Comparison of ENCODE assay signal across 10 cellular contexts in genomic region chr16:68087688-68088087, GRCh38. TPM values are rescaled to one million over a fixed set of nuclear protein-coding genes. Genes with fewer than 3 reads are reported as not detected.
DNase-seq lines count a peak whose midpoint lies in the region; ATAC-seq and TF ChIP-seq lines count a peak whose summit lies in the region.
"Had no signal": no experiment of that assay in that cellular context is flagged by ENCODE, and none has a peak within 500 bp of the region (broad histone marks: within the 10 kb centered on the region; RNA-seq: fewer than 3 reads in every experiment).

No MANE protein-coding gene starts in this region.

- POLR2A ChIA-PET in PC-9 (lab: Charles Lee; ENCODE audit: unreplicated experiment): interaction anchor here (0.7 kb wide), 1 partner anchor 12 kb away, joined by 3 read pairs; no protein-coding TSS in a partner anchor

- peaks cover 70% of the 10 kb centered on the region for H3K79me2 ChIP-seq in PC-9 (ENCODE audit: low read depth)

- no peaks in the 10 kb centered on the region for H3K9me3 Mint-ChIP-seq in activated CD8-positive, alpha-beta memory T cell treated with anti-CD3 and anti-CD28 coated beads, Interleukin-2, amount 10 ng/mL, durations not matched to agents 7 days and 5 days (ENCODE audit: low read depth)
- no peaks in the 10 kb centered on the region for H3K9me3 Mint-ChIP-seq in stimulated activated effector memory CD8-positive, alpha-beta T cell treated with anti-CD3 and anti-CD28 coated beads, Interleukin-12 subunit alpha, Interleukin-12 subunit beta, amount 100 ng/mL, for 72 hours

- no peaks in the 10 kb centered on the region for H3K36me3 ChIP-seq in PC-9 (ENCODE audit: low read depth)

- H3K27ac ChIP-seq in PC-9 (no peak overlapping the region), right cardiac atrium (ENCODE audit: low read length) (no peak overlapping the region)

- H3F3A ChIP-seq in PC-9 (ENCODE audit: insufficient read depth, low read depth): peaks cover 25% of the 10 kb centered on the region

- WGBS in right cardiac atrium: 82% methylated on average over 2 of the region's 2 CpGs

- H3K4me2 ChIP-seq in PC-9: peak overlapping the region; percentile 92

- no TSS peak for BruUV-seq in PC-9 (replicated peaks; lab: Mats Ljungman, UMichigan)

- H3K27me3 ChIP-seq in PC-9 (ENCODE audit: insufficient read depth, low read depth): no peaks in the 10 kb centered on the region
- no peaks in the 10 kb centered on the region for H3K27me3 ChIP-seq in right cardiac atrium (ENCODE audit: control insufficient read depth, insufficient read depth)

- H3K4me3 ChIP-seq in PC-9 (peak overlapping the region; percentile 91; the same call in 1 of the 2 replicates), fibroblast of pulmonary artery (replicated peaks; ENCODE audit: low read depth, low read length) (peak overlapping the region; percentile 85), right cardiac atrium (ENCODE audit: low read length) (no peak overlapping the region)

- H3K27ac Mint-ChIP-seq in activated CD8-positive, alpha-beta memory T cell treated with anti-CD3 and anti-CD28 coated beads, Interleukin-2, amount 10 ng/mL, durations not matched to agents 7 days and 5 days: peak overlapping the region; percentile 78
- H3K27ac Mint-ChIP-seq in stimulated activated effector memory CD8-positive, alpha-beta T cell treated with anti-CD3 and anti-CD28 coated beads, Interleukin-12 subunit alpha, Interleukin-12 subunit beta, amount 100 ng/mL, for 72 hours: peak overlapping the region; percentile 82

- peaks cover 56% of the 10 kb centered on the region for H3K4me1 Mint-ChIP-seq in activated CD8-positive, alpha-beta memory T cell treated with anti-CD3 and anti-CD28 coated beads, Interleukin-2, amount 10 ng/mL, durations not matched to agents 7 days and 5 days
- H3K4me1 Mint-ChIP-seq in stimulated activated effector memory CD8-positive, alpha-beta T cell treated with anti-CD3 and anti-CD28 coated beads, Interleukin-12 subunit alpha, Interleukin-12 subunit beta, amount 100 ng/mL, for 72 hours: peaks cover 59% of the 10 kb centered on the region

- no peak for TF ChIP-seq CTCF in PC-9 (conservative IDR thresholded peaks at IDR 0.05)
- TF ChIP-seq CTCF in fibroblast of pulmonary artery (IDR thresholded peaks at IDR 0.05; ENCODE audit: low read length, missing control alignments): no peak

- CTCF ChIA-PET in activated CD8-positive, alpha-beta memory T cell treated with anti-CD3 and anti-CD28 coated beads, Interleukin-2, amount 10 ng/mL, durations not matched to agents 7 days and 5 days (lab: Charles Lee): interaction anchor here (1.2 to 10.6 kb wide), 2 partner anchors 19 to 94 kb away, joined by 4 to 211 read pairs; no protein-coding TSS in a partner anchor
- CTCF ChIA-PET in PC-9 (lab: Charles Lee): no interaction called here

- H3K27me3 Mint-ChIP-seq in activated CD8-positive, alpha-beta memory T cell treated with anti-CD3 and anti-CD28 coated beads, Interleukin-2, amount 10 ng/mL, durations not matched to agents 7 days and 5 days: no peaks in the 10 kb centered on the region

- no peak overlapping the region for H2AFZ ChIP-seq in PC-9

- H4K20me1 ChIP-seq in PC-9 (ENCODE audit: insufficient read depth): peaks cover 2% of the 10 kb centered on the region

- peak overlapping the region; percentile 94 for H3K4me3 Mint-ChIP-seq in activated CD8-positive, alpha-beta memory T cell treated with anti-CD3 and anti-CD28 coated beads, Interleukin-2, amount 10 ng/mL, durations not matched to agents 7 days and 5 days
- peak overlapping the region; percentile 80 for H3K4me3 Mint-ChIP-seq in stimulated activated effector memory CD8-positive, alpha-beta T cell treated with anti-CD3 and anti-CD28 coated beads, Interleukin-12 subunit alpha, Interleukin-12 subunit beta, amount 100 ng/mL, for 72 hours

- H3K9me3 ChIP-seq in PC-9 (ENCODE audit: insufficient read depth, low read depth) (no peaks in the 10 kb centered on the region), right cardiac atrium (ENCODE audit: control insufficient read depth, low read length) (no peaks in the 10 kb centered on the region)

- H3K9me2 ChIP-seq in PC-9 (ENCODE audit: insufficient read depth): no peaks in the 10 kb centered on the region

- no peak for ATAC-seq in activated CD8-positive, alpha-beta memory T cell treated with anti-CD3 and anti-CD28 coated beads, Interleukin-2, amount 10 ng/mL, durations not matched to agents 7 days and 5 days
- no peak for ATAC-seq in stimulated activated effector memory CD8-positive, alpha-beta T cell treated with anti-CD3 and anti-CD28 coated beads, Interleukin-12 subunit alpha, Interleukin-12 subunit beta, amount 100 ng/mL, for 72 hours
- ATAC-seq in right cardiac atrium: no peak
- ATAC-seq: Panc1 had no signal

- intact Hi-C loops in PC-9 (cut with micrococcal nuclease; ENCODE audit: unreplicated experiment): loop anchor here (2.0 kb wide), 1 partner anchor 141 kb away; no protein-coding TSS in a partner anchor
- intact Hi-C loops in right cardiac atrium (cut with DNase I): loop anchor here in 1 of 4 donors (5.0 kb wide), 1 partner anchor 140 kb away; no protein-coding TSS in a partner anchor

- peaks cover 16% of the 10 kb centered on the region for H3K36me3 Mint-ChIP-seq in activated CD8-positive, alpha-beta memory T cell treated with anti-CD3 and anti-CD28 coated beads, Interleukin-2, amount 10 ng/mL, durations not matched to agents 7 days and 5 days
- peaks cover 20% of the 10 kb centered on the region for H3K36me3 Mint-ChIP-seq in stimulated activated effector memory CD8-positive, alpha-beta T cell treated with anti-CD3 and anti-CD28 coated beads, Interleukin-12 subunit alpha, Interleukin-12 subunit beta, amount 100 ng/mL, for 72 hours

- no peak for DNase-seq in activated CD8-positive, alpha-beta memory T cell treated with anti-CD3 and anti-CD28 coated beads, Interleukin-2, amount 10 ng/mL, durations not matched to agents 7 days and 5 days
- DNase-seq in activated CD8-positive, alpha-beta memory T cell treated with anti-CD3 and anti-CD28 coated beads for 24 hours: no peak
- DNase-seq in PC-9 (no peak), fibroblast of pulmonary artery (ENCODE audit: low read depth) (no peak), amniotic stem cell (lab: John Stamatoyannopoulos, UW) (no peak), right cardiac atrium (no peak), NCI-H2081 treated with DMSO at 0.1 percent for 48 hours (lab: John Stamatoyannopoulos, UW) (no peak)
- no peak for DNase-seq in stimulated activated effector memory CD8-positive, alpha-beta T cell treated with anti-CD3 and anti-CD28 coated beads, Interleukin-12 subunit alpha, Interleukin-12 subunit beta, amount 100 ng/mL, for 72 hours (ENCODE audit: low spot score in 2 of 2)
- DNase-seq: NCI-H1694 had no signal

- H3K4me1 ChIP-seq in PC-9 (replicated peaks; ENCODE audit: insufficient read depth) (peaks cover 26% of the 10 kb centered on the region), right cardiac atrium (ENCODE audit: control insufficient read depth, insufficient read depth, low read length) (peaks cover 4% of the 10 kb centered on the region)

RNA-seq across cellular contexts. Expression of gene NFATC3, which starts 2.5 kb away (rescaled TPM):
- 100 to 1,000 TPM; 176 to 183 TPM for total RNA-seq in activated CD8-positive, alpha-beta memory T cell treated with anti-CD3 and anti-CD28 coated beads, Interleukin-2, amount 10 ng/mL, durations not matched to agents 7 days and 5 days
- total RNA-seq in PC-9 (2021): 37.2 and 43.7 TPM in 2 replicates
- 10 to 100 TPM; 28.7 to 34.7 (median 33.6) TPM for total RNA-seq in right cardiac atrium
- polyA plus RNA-seq in right cardiac atrium: 8.1 TPM
